ENCODE assay signal across 23 cellular contexts in the genomic region with DNA sequence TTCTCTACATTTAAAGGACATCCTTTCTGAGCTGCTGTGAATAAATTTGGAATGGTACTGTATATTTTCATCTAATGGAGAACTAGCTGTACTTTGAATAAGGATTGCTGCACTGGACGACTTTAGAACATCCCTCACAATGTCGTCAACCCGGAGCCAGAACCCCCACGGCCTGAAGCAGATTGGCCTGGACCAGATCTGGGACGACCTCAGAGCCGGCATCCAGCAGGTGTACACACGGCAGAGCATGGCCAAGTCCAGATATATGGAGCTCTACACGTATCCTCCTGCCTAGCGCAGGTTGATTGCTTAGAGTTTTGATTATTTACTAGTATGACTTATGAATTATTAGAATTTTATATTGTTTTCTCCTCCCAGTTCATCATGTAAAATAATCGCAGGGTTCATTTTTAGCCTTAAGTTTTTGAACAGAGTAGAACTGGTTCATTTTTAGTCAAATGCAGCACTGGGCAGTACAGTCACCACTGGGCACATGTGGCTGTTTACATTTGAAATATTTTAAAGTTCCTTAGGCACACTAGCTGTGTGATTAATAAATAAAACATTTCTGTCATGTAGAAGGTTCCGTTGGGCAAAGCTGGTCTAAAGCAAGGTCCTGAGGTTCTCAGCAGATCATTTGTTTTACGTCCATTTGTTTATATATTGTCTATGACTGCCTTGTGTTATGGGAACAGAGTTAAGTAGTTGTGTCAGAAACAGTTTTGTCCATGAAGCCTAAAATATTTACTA. TPM values are rescaled to one million over a fixed set of nuclear protein-coding genes. Genes with fewer than 3 reads are reported as not detected.
DNase-seq lines count a peak whose midpoint lies in the region; ATAC-seq and TF ChIP-seq lines count a peak whose summit lies in the region.
"Had no signal": no experiment of that assay in that cellular context is flagged by ENCODE, and none has a peak within 500 bp of the region (broad histone marks: within the 10 kb centered on the region; RNA-seq: fewer than 3 reads in every experiment).

No MANE protein-coding gene starts in this region.

- no peak overlapping the region for H3K4me3 ChIP-seq in ACC112 (ENCODE audit: low read depth, low read length)
- no peak overlapping the region for H3K4me3 ChIP-seq in IMR-90 (ENCODE audit: insufficient read depth, low read depth, low read length)
- no peak overlapping the region for H3K4me3 ChIP-seq in coronary artery
- H3K4me3 ChIP-seq in neural progenitor cell: no peak overlapping the region

- peak overlapping the region; percentile 52 for H3K27ac ChIP-seq in ACC112 (ENCODE audit: low read depth, low read length)
- peak overlapping the region; percentile 58 for H3K27ac ChIP-seq in IMR-90 (ENCODE audit: insufficient read depth, low read length)
- H3K27ac ChIP-seq in coronary artery: no peak overlapping the region
- H3K27ac ChIP-seq in neural progenitor cell: no peak overlapping the region

- H2AK5ac ChIP-seq in IMR-90 (ENCODE audit: low read depth, low read length): no peak overlapping the region

- H3K79me1 ChIP-seq in IMR-90 (ENCODE audit: low read depth in 1 of 2, low read length in 2 of 2): peaks cover 21 to 76% of the 10 kb centered on the region in 2 experiments

- no peak for TF ChIP-seq RAD21 in IMR-90 (IDR thresholded peaks at IDR 0.05; ENCODE audit: low read length)

- TF ChIP-seq CTCF in IMR-90 (conservative IDR thresholded peaks at IDR 0.05; ENCODE audit: low read depth, low read length): no peak
- TF ChIP-seq CTCF in coronary artery (IDR thresholded peaks at IDR 0.05): no peak
- no peak for TF ChIP-seq CTCF in neural progenitor cell (IDR thresholded peaks at IDR 0.05)

- H3K36me3 Mint-ChIP-seq in neural progenitor cell: peaks cover 33% of the 10 kb centered on the region

- 0 out of 4 replicates have a peak overlapping the region, but pooled peaks of 1 of the 2 experiments have one; percentile 22 for H4K8ac ChIP-seq in IMR-90 (ENCODE audit: low read depth in 2 of 2, low read length in 2 of 2)

- peaks cover 12% of the 10 kb centered on the region for H3K36me3 ChIP-seq in ACC112 (ENCODE audit: insufficient read depth, low read length)
- H3K36me3 ChIP-seq in IMR-90 (ENCODE audit: control insufficient read depth, insufficient read depth, low read length): peaks cover 22% of the 10 kb centered on the region
- peaks cover under 1% of the 10 kb centered on the region for H3K36me3 ChIP-seq in neural progenitor cell

- H4K5ac ChIP-seq in IMR-90 (ENCODE audit: low read depth, low read length): no peak overlapping the region

- POLR2A ChIA-PET in IMR-90 (lab: Charles Lee; ENCODE audit: unreplicated experiment): no interaction called here

- H3K56ac ChIP-seq in IMR-90 (ENCODE audit: extremely low read depth, insufficient read depth, low read length): peak overlapping the region; percentile 32; the same call in 1 of the 2 replicates

- H3K4me1 Mint-ChIP-seq in neural progenitor cell: no peaks in the 10 kb centered on the region

- H3K4me1 ChIP-seq in ACC112 (ENCODE audit: control insufficient read depth, insufficient read depth, low read length, unreplicated experiment): peaks cover 24% of the 10 kb centered on the region
- peaks cover 26% of the 10 kb centered on the region for H3K4me1 ChIP-seq in IMR-90 (ENCODE audit: control insufficient read depth, insufficient read depth, low read length)
- H3K4me1 ChIP-seq in neural progenitor cell: no peaks in the 10 kb centered on the region

- peak overlapping the region; percentile 34 for H2AK9ac ChIP-seq in IMR-90 (replicated peaks; ENCODE audit: low read depth, low read length, poor library complexity)

- no peak overlapping the region for H3K18ac ChIP-seq in IMR-90 (ENCODE audit: low read depth, low read length)

- no peak overlapping the region for H3K14ac ChIP-seq in IMR-90 (replicated peaks; ENCODE audit: low read depth, low read length)

- no peak overlapping the region for H3K27ac Mint-ChIP-seq in neural progenitor cell
- H3K27ac Mint-ChIP-seq: CD8-positive, alpha-beta memory T cell had no signal

- no peak overlapping the region for H3K4me3 Mint-ChIP-seq in neural progenitor cell
- H3K4me3 Mint-ChIP-seq: brain; CD8-positive, alpha-beta memory T cell; nephron progenitor cell had no signal

- H2AFZ ChIP-seq in ACC112 (ENCODE audit: low read length, unreplicated experiment): no peak overlapping the region
- no peak overlapping the region for H2AFZ ChIP-seq in IMR-90 (replicated peaks; ENCODE audit: low read length, poor library complexity)
- H2AFZ ChIP-seq in neural progenitor cell (replicated peaks): no peak overlapping the region

- H3K9me1 ChIP-seq in IMR-90 (ENCODE audit: insufficient read depth, low read length): peaks cover 25% of the 10 kb centered on the region

- 0 out of 2 replicates have a peak overlapping the region, but pooled peaks have one; percentile 28 for H3K9ac ChIP-seq in IMR-90 (ENCODE audit: low read depth, low read length)
- H3K9ac ChIP-seq in neural progenitor cell: no peak overlapping the region

- ATAC-seq in IMR-90 (ENCODE audit: low read depth): peak; percentile 94

- BruUV-seq in IMR-90 (replicated peaks; lab: Mats Ljungman, UMichigan): no TSS peak

- peak overlapping the region; percentile 45 for H2BK120ac ChIP-seq in IMR-90 (ENCODE audit: low read depth, low read length)

- H3K79me2 ChIP-seq in ACC112 (ENCODE audit: control insufficient read depth, insufficient read depth, low read length, unreplicated experiment) (peaks cover 87% of the 10 kb centered on the region), neural progenitor cell (ENCODE audit: low read depth) (peaks cover 99% of the 10 kb centered on the region)

- H3K9me3 Mint-ChIP-seq in neural progenitor cell: peaks cover 4% of the 10 kb centered on the region
- H3K9me3 Mint-ChIP-seq: brain; CD8-positive, alpha-beta memory T cell; nephron progenitor cell had no signal

- H3K4me2 ChIP-seq in IMR-90 (ENCODE audit: low read depth, low read length) (peak overlapping the region; percentile 50; the same call in 1 of the 2 replicates), neural progenitor cell (no peak overlapping the region)

- H3K4ac ChIP-seq in IMR-90 (ENCODE audit: low read depth, low read length): peak overlapping the region; percentile 55

- no peak for TF ChIP-seq POLR2A in IMR-90 (IDR thresholded peaks at IDR 0.05; ENCODE audit: low read depth, low read length)

- in situ Hi-C loops in IMR-90 (cut with MboI; ENCODE audit: low sequenced_read_pairs): no loop called here

- peak overlapping the region; percentile 75 for H2BK5ac ChIP-seq in IMR-90 (ENCODE audit: low read depth, low read length, poor library complexity, severe bottlenecking)

- H2BK20ac ChIP-seq in IMR-90 (ENCODE audit: low read depth, low read length): no peak overlapping the region

- intact Hi-C loops in IMR-90 (cut with micrococcal nuclease): loop anchor here (2.0 kb wide), 1 partner anchor 29 kb away; no protein-coding TSS in a partner anchor

- 77% methylated on average over 5 of the region's 12 CpGs; no CpG with 5 or more reads in 1 of the 2 experiments for WGBS in IMR-90 (ENCODE audit: extremely low coverage in 2 of 2, insufficient read length in 1 of 2), 2 experiments

- CTCF ChIA-PET in IMR-90 (lab: Yijun Ruan, JAX): interaction anchor here (1.0 to 1.4 kb wide), 2 partner anchors 9 to 154 kb away, joined by 3 to 4 read pairs; no protein-coding TSS in a partner anchor

- H4K91ac ChIP-seq in IMR-90 (ENCODE audit: insufficient read depth, low read depth, low read length): peak overlapping the region; percentile 72

- H3F3A ChIP-seq in neural progenitor cell (ENCODE audit: low read depth): no peaks in the 10 kb centered on the region

- H3K27me3 ChIP-seq in ACC112 (ENCODE audit: insufficient read depth, low read length) (no peaks in the 10 kb centered on the region), IMR-90 (ENCODE audit: control insufficient read depth, insufficient read depth, low read length) (no peaks in the 10 kb centered on the region), neural progenitor cell (no peaks in the 10 kb centered on the region)

- H3K9me3 ChIP-seq in IMR-90 (ENCODE audit: control insufficient read depth, insufficient read depth, low read length) (no peaks in the 10 kb centered on the region), neural progenitor cell (ENCODE audit: low read depth) (no peaks in the 10 kb centered on the region)

- H2BK15ac ChIP-seq in IMR-90 (ENCODE audit: low read depth, low read length): peak overlapping the region; percentile 57; the same call in 2 of the 3 replicates

- dilution Hi-C loops in IMR-90 (cut with HindIII; ENCODE audit: low sequenced_read_pairs, unreplicated experiment): no loop called here

- H3K23ac ChIP-seq in IMR-90 (ENCODE audit: low read depth, low read length): peak overlapping the region; percentile 10; the same call in 1 of the 2 replicates

- DNase-seq in IMR-90 (peak; percentile 80), cerebellar cortex (ENCODE audit: low spot score) (peak; percentile 91), hepatic stellate cell (ENCODE audit: low spot score) (peak; percentile 71), coronary artery (ENCODE audit: low spot score) (no peak), neural progenitor cell (ENCODE audit: low spot score) (no peak), SIG-M5 (lab: John Stamatoyannopoulos, UW) (no peak), kidney glomerular epithelial cell (lab: John Stamatoyannopoulos, UW) (no peak)
- DNase-seq: ACHN; activated CD4-positive, alpha-beta T cell treated with anti-CD3 and anti-CD28 coated beads, Interleukin-2, amount 50 U/mL, for 1 hour; activated naive CD4-positive, alpha-beta T cell treated with anti-CD3 and anti-CD28 coated beads, Interleukin-2, amount 50 U/mL, for 16 hours; activated T-cell treated with anti-CD3 and anti-CD28 coated beads for 4 hours; CD8-positive, alpha-beta memory T cell; DND-41; GOT3; MM.1S; NCI-H1930; NCI-H446; nephron progenitor cell; NK-92 treated with Interleukin-12 subunit alpha and Interleukin-12 subunit beta, amount 100 ng/mL, for 24 hours; stimulated activated CD4-positive, alpha-beta T cell treated with anti-CD3 and anti-CD28 coated beads, Interleukin-12 subunit alpha, Interleukin-12 subunit beta, amount 100 ng/mL, for 4 hours; T-helper 1 cell had no signal

- H3K27me3 Mint-ChIP-seq in neural progenitor cell (ENCODE audit: insufficient read depth, low read depth): peaks cover 2% of the 10 kb centered on the region
- H3K27me3 Mint-ChIP-seq: brain; CD8-positive, alpha-beta memory T cell had no signal

- H4K20me1 ChIP-seq in IMR-90 (ENCODE audit: insufficient read depth, low read length) (peaks cover 75% of the 10 kb centered on the region), neural progenitor cell (ENCODE audit: low read depth) (peaks cover 73% of the 10 kb centered on the region)

TF ChIP-seq in IMR-90, 13 proteins besides CTCF, POLR2A, EP300 and RAD21 (continues in another document):
- TF ChIP-seq BHLHE40 (IDR thresholded peaks at IDR 0.05; ENCODE audit: low read depth, low read length): peak; percentile 95
- TF ChIP-seq CEBPB (IDR thresholded peaks at IDR 0.05; ENCODE audit: low read depth, low read length): 0 out of 2 replicates have a peak, but pooled peaks have one; percentile 15

RNA-seq across cellular contexts. Expression of a gene that starts 31.5 kb away (rescaled TPM):
- total RNA-seq in IMR-90 (2012; rRNA removed): 46.2 and 61.4 TPM in 2 replicates
- polyA plus RNA-seq in IMR-90 (2012; rRNA removed): 39.4 and 44.0 TPM in 2 replicates
- polyA plus RNA-seq in IMR-90 (2012; cell fraction: cytosol; rRNA removed): 12.8 and 16.9 TPM in 2 replicates
- 9.5 and 39.8 TPM in 2 replicates for polyA plus RNA-seq in IMR-90 (2012; cell fraction: nucleus; rRNA removed; ENCODE audit: low replicate concordance)
- total RNA-seq in neural progenitor cell (ENCODE audit: low replicate concordance): 74.2 and 89.3 TPM in 2 replicates

Comparison
In these comparisons a context has a peak if more than half of its experiments do, and no peak if none do; other contexts are left out.
1. H3K27ac ChIP-seq: peak in ACC112 (single experiment) and IMR-90 (single experiment); none in coronary artery (0 of 2) and neural progenitor cell (single experiment).
2. DNase-seq: peak in IMR-90 (single experiment), cerebellar cortex (single experiment) and hepatic stellate cell (single experiment); none in coronary artery (single experiment), neural progenitor cell (single experiment), SIG-M5 (single experiment) and kidney glomerular epithelial cell (single experiment).